In the genomic region with DNA sequence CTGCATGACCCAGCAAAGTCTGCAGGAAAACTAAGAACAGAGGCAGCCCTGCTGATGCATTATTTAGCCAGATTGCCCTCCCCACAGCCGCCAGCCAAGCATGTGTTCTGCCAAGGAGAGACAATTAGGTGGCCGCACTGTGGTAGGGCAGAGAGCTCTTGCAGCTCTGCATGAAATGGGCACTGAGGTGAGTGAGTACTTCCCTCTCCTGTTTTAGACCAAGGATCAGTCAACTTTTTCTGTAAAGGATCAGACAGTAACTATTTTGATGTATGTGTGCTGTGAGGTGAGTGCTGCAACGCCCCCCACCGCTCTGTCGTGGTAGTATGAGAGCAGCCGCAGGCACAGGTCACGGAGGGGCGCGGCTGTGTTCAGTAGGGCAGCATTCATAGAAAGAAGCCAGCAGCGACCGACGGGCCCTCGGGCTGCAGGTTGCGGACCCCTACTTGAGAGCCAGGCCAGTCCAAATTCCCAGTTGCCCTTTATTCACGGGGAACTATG, we compare ENCODE assay signal across 7 cellular contexts. TPM values are rescaled to one million over a fixed set of nuclear protein-coding genes. Genes with fewer than 3 reads are reported as not detected.
A peak's percentile ranks its signal among the peaks of the same experiment; 100 is the strongest.
DNase-seq lines count a peak whose midpoint lies in the region; ATAC-seq and TF ChIP-seq lines count a peak whose summit lies in the region.

No MANE protein-coding gene starts in this region.

- no peaks in the 10 kb centered on the region for H3K9me3 Mint-ChIP-seq in endothelial cell (ENCODE audit: unreplicated experiment)
- H3K9me3 Mint-ChIP-seq in activated naive CD4-positive, alpha-beta T cell treated with anti-CD3 and anti-CD28 coated beads, Interleukin-2, amount 10 ng/mL, durations not matched to agents 7 days and 5 days, result no peaks in the 10 kb centered on the region

- WGBS in mesendoderm (ENCODE audit: extremely low coverage, insufficient coverage, low lambda C conversion rate), result no CpG with 5 or more reads among the region's 15 CpGs
- WGBS in upper lobe of left lung, 2 donors, result 46 to 47% methylated on average over 15 of the region's 15 CpGs

- H3K9ac ChIP-seq in PC-3 (ENCODE audit: low read length) (peak overlapping the region; percentile 19), mesendoderm (ENCODE audit: low read length) (no peak overlapping the region)

- H3K79me2 ChIP-seq in PC-3 (ENCODE audit: low read length) (no peaks in the 10 kb centered on the region), mesendoderm (ENCODE audit: control insufficient read depth, insufficient read depth, low read length) (no peaks in the 10 kb centered on the region)

- TF ChIP-seq POLR2A in upper lobe of left lung (IDR thresholded peaks at IDR 0.05), result no peak

- H3K9me2 ChIP-seq in PC-3 (replicated peaks; ENCODE audit: low read length), result no peaks in the 10 kb centered on the region

- H3K4me2 ChIP-seq in PC-3 (ENCODE audit: low read length) (peak overlapping the region; percentile 71), mesendoderm (ENCODE audit: low read length) (no peak overlapping the region)

- H4K8ac ChIP-seq in mesendoderm (ENCODE audit: low read depth, low read length), result no peak overlapping the region

- H3K9me3 ChIP-seq in PC-3 (ENCODE audit: low read length) (no peaks in the 10 kb centered on the region), upper lobe of left lung (no peaks in the 10 kb centered on the region)

- H3K36me3 Mint-ChIP-seq in endothelial cell (ENCODE audit: low read depth, unreplicated experiment), result no peaks in the 10 kb centered on the region
- no peaks in the 10 kb centered on the region for H3K36me3 Mint-ChIP-seq in activated naive CD4-positive, alpha-beta T cell treated with anti-CD3 and anti-CD28 coated beads, Interleukin-2, amount 10 ng/mL, durations not matched to agents 7 days and 5 days

- H2AK5ac ChIP-seq in mesendoderm (ENCODE audit: low read length), result no peak overlapping the region

- BruUV-seq in PC-3 (replicated peaks; lab: Mats Ljungman, UMichigan), result no TSS peak

- TF ChIP-seq CTCF in PC-3 (conservative IDR thresholded peaks at IDR 0.05; ENCODE audit: low read depth, low read length) (peak; percentile 76), endothelial cell (IDR thresholded peaks at IDR 0.05; ENCODE audit: unreplicated experiment) (no peak), upper lobe of left lung (IDR thresholded peaks at IDR 0.05) (peak in 4 of 6 experiments; percentile 40 to 47 (median 42))

- H3K4me3 ChIP-seq in PC-3 (ENCODE audit: low read length), result peak overlapping the region; percentile 38; the same call in 1 of the 2 replicates
- H3K4me3 ChIP-seq in mesendoderm (ENCODE audit: low read length), result no peak overlapping the region
- H3K4me3 ChIP-seq in upper lobe of left lung, result peak overlapping the region in 3 of 4 donors; percentile 7 to 23 (median 18)

- no peak overlapping the region for H3K23ac ChIP-seq in mesendoderm (ENCODE audit: low read length)

- H4K5ac ChIP-seq in mesendoderm (ENCODE audit: low read length), result no peak overlapping the region

- H3K27me3 ChIP-seq in PC-3 (ENCODE audit: low read length) (no peaks in the 10 kb centered on the region), mesendoderm (ENCODE audit: insufficient read depth, low read length, poor library complexity) (no peaks in the 10 kb centered on the region), upper lobe of left lung (no peaks in the 10 kb centered on the region)

- H3K27ac ChIP-seq in PC-3 (ENCODE audit: low read length) (peak overlapping the region; percentile 84), mesendoderm (ENCODE audit: low read depth, low read length) (no peak overlapping the region), upper lobe of left lung (peak overlapping the region; percentile 88 to 95 (median 90))

- H3K56ac ChIP-seq in mesendoderm (ENCODE audit: low read length), result no peak overlapping the region

- no peak overlapping the region for H2BK120ac ChIP-seq in mesendoderm (ENCODE audit: low read depth, low read length)

- CTCF ChIA-PET in PC-3 (lab: Charles Lee), result interaction anchor here (0.5 to 1.1 kb wide), 5 partner anchors 22 to 165 kb away, joined by 3 to 9 read pairs (median 5); partner anchors contain the start of gene FAM50B
- CTCF ChIA-PET in activated naive CD4-positive, alpha-beta T cell treated with anti-CD3 and anti-CD28 coated beads, Interleukin-2, amount 10 ng/mL, durations not matched to agents 7 days and 5 days (lab: Charles Lee), result no interaction called here

- intact Hi-C loops in PC-3 (cut with micrococcal nuclease), result loop anchor here (1.0 to 5.0 kb wide), 3 partner anchors 9 to 167 kb away; no protein-coding TSS in a partner anchor

- no peak overlapping the region for H2BK15ac ChIP-seq in mesendoderm (replicated peaks; ENCODE audit: low read depth)

- H3F3A ChIP-seq in PC-3 (ENCODE audit: low read length, unreplicated experiment), result no peaks in the 10 kb centered on the region

- ATAC-seq in PC-3, result peak; percentile 70
- ATAC-seq in upper lobe of left lung (ENCODE audit: low FRiP score in 2 of 2), result peak; percentile 62 to 77
- ATAC-seq in HG02870 (IDR thresholded peaks at IDR 0.05; ENCODE audit: unreplicated experiment), result no peak
- ATAC-seq in GM18861 (IDR thresholded peaks at IDR 0.05; ENCODE audit: unreplicated experiment), result no peak

- H4K20me1 ChIP-seq in PC-3 (ENCODE audit: low read length), result no peaks in the 10 kb centered on the region

- DNase-seq in PC-3 (peak; percentile 70), endothelial cell (ENCODE audit: low spot score) (peak; percentile 59), mesendoderm (peak; percentile 72), upper lobe of left lung (peak; percentile 79 to 83)
- DNase-seq in activated naive CD4-positive, alpha-beta T cell treated with anti-CD3 and anti-CD28 coated beads, Interleukin-2, amount 10 ng/mL, durations not matched to agents 7 days and 5 days, result no peak

- H3K36me3 ChIP-seq in PC-3 (ENCODE audit: low read depth, low read length) (no peaks in the 10 kb centered on the region), mesendoderm (ENCODE audit: control insufficient read depth, insufficient read depth, low read length) (no peaks in the 10 kb centered on the region), upper lobe of left lung (no peaks in the 10 kb centered on the region)

- POLR2A ChIA-PET in PC-3 (lab: Charles Lee; ENCODE audit: unreplicated experiment), result interaction anchor here (0.6 to 1.4 kb wide), 3 partner anchors 17 to 1567 kb away, joined by 5 to 6 read pairs (median 5); no protein-coding TSS in a partner anchor

- H3K4me3 Mint-ChIP-seq in endothelial cell (ENCODE audit: unreplicated experiment), result no peak overlapping the region
- no peak overlapping the region for H3K4me3 Mint-ChIP-seq in activated naive CD4-positive, alpha-beta T cell treated with anti-CD3 and anti-CD28 coated beads, Interleukin-2, amount 10 ng/mL, durations not matched to agents 7 days and 5 days

- peak overlapping the region; percentile 99 for H3K27ac Mint-ChIP-seq in endothelial cell (ENCODE audit: unreplicated experiment)
- no peak overlapping the region for H3K27ac Mint-ChIP-seq in activated naive CD4-positive, alpha-beta T cell treated with anti-CD3 and anti-CD28 coated beads, Interleukin-2, amount 10 ng/mL, durations not matched to agents 7 days and 5 days

- peak overlapping the region; percentile 58 for H2AFZ ChIP-seq in PC-3 (ENCODE audit: low read length)

- no peaks in the 10 kb centered on the region for H3K79me1 ChIP-seq in mesendoderm (ENCODE audit: low read length)

- H3K18ac ChIP-seq in mesendoderm (ENCODE audit: low read length), result no peak overlapping the region

- TF ChIP-seq EP300 in upper lobe of left lung (IDR thresholded peaks at IDR 0.05), result no peak

- peaks cover 45% of the 10 kb centered on the region for H3K4me1 ChIP-seq in PC-3 (ENCODE audit: insufficient read depth, low read length)
- no peaks in the 10 kb centered on the region for H3K4me1 ChIP-seq in mesendoderm (ENCODE audit: control insufficient read depth, low read depth, low read length)
- peaks cover 33 to 47% (median 35%) of the 10 kb centered on the region in 4 donors for H3K4me1 ChIP-seq in upper lobe of left lung

- H3K4ac ChIP-seq in mesendoderm (ENCODE audit: low read depth, low read length), result no peak overlapping the region

- H3K27me3 Mint-ChIP-seq in endothelial cell (ENCODE audit: unreplicated experiment), result peaks cover 5% of the 10 kb centered on the region
- peaks cover 3% of the 10 kb centered on the region for H3K27me3 Mint-ChIP-seq in activated naive CD4-positive, alpha-beta T cell treated with anti-CD3 and anti-CD28 coated beads, Interleukin-2, amount 10 ng/mL, durations not matched to agents 7 days and 5 days

- H2BK5ac ChIP-seq in mesendoderm (ENCODE audit: low read length), result no peak overlapping the region

- H3K4me1 Mint-ChIP-seq in endothelial cell (ENCODE audit: unreplicated experiment), result peaks cover 34% of the 10 kb centered on the region
- H3K4me1 Mint-ChIP-seq in activated naive CD4-positive, alpha-beta T cell treated with anti-CD3 and anti-CD28 coated beads, Interleukin-2, amount 10 ng/mL, durations not matched to agents 7 days and 5 days, result no peaks in the 10 kb centered on the region

RNA-seq across cellular contexts. Expression of gene FAM50B, which starts 23.8 kb away (rescaled TPM):
- total RNA-seq in PC-3 (2014; rRNA removed) (8.3 and 10.2 TPM in 2 replicates), endothelial cell (ENCODE audit: unreplicated experiment) (3.8 TPM), upper lobe of left lung (10 to 100 TPM; 11.7 to 23.3 (median 15.4) TPM)
- polyA plus RNA-seq in mesendoderm (2013, experiment 1 of 2), result 2.5 TPM
- polyA plus RNA-seq in mesendoderm (2013, experiment 2 of 2), result 2.2 TPM

Comparison
In these comparisons a context has a peak if more than half of its experiments do, and no peak if none do; other contexts are left out.
1. ATAC-seq: peak in PC-3 (single experiment) and upper lobe of left lung (2 of 2); none in HG02870 (single experiment) and GM18861 (single experiment).